In genomic region chr10:70306168-70306705, GRCh38 we compare ENCODE assay signal across 14 cellular contexts. TPM values are rescaled to one million over a fixed set of nuclear protein-coding genes. Genes with fewer than 3 reads are reported as not detected.
"Had no signal": no experiment of that assay in that cellular context is flagged by ENCODE, and none has a peak within 500 bp of the region (broad histone marks: within the 10 kb centered on the region; RNA-seq: fewer than 3 reads in every experiment).

No MANE protein-coding gene starts in this region.

- H3K36me3 Mint-ChIP-seq: activated naive CD8-positive, alpha-beta T cell treated with anti-CD3 and anti-CD28 coated beads for 36 hours; stimulated activated memory B cell treated with anti-CD40 and anti-IgM and Interleukin-4, amounts not matched to agents 10 μg/mL and 1 μg/mL and 100 μg/mL, for 72 hours had no signal

- H3K4me3 ChIP-seq: breast epithelium, dorsolateral prefrontal cortex, transverse colon had no signal

- H3K27ac ChIP-seq: breast epithelium, dorsolateral prefrontal cortex, transverse colon had no signal

- H3K9me3 Mint-ChIP-seq: activated CD4-positive, alpha-beta T cell treated with anti-CD3 and anti-CD28 coated beads, Interleukin-2, amount 10 ng/mL, durations not matched to agents 7 days and 5 days; activated naive CD8-positive, alpha-beta T cell treated with anti-CD3 and anti-CD28 coated beads for 36 hours had no signal

- DNase-seq: activated CD4-positive, alpha-beta T cell treated with anti-CD3 and anti-CD28 coated beads, Interleukin-2, amount 10 ng/mL, durations not matched to agents 7 days and 5 days; activated CD4-positive, CD25-positive, alpha-beta regulatory T cell; activated gamma-delta T cell; activated naive CD8-positive, alpha-beta T cell treated with anti-CD3 and anti-CD28 coated beads for 36 hours; anterior cingulate cortex; dorsolateral prefrontal cortex; right cardiac atrium; transverse colon had no signal

- ATAC-seq: stimulated activated memory B cell treated with anti-CD40 and anti-IgM and Interleukin-4, amounts not matched to agents 10 μg/mL and 1 μg/mL and 100 μg/mL, for 72 hours had no signal

- H3K36me3 ChIP-seq: breast epithelium, transverse colon had no signal

- H3K4me1 Mint-ChIP-seq: activated naive CD8-positive, alpha-beta T cell treated with anti-CD3 and anti-CD28 coated beads for 36 hours had no signal

- H3K9me3 ChIP-seq: breast epithelium, transverse colon had no signal

- H3K4me3 Mint-ChIP-seq: activated CD4-positive, alpha-beta T cell treated with anti-CD3 and anti-CD28 coated beads, Interleukin-2, amount 10 ng/mL, durations not matched to agents 7 days and 5 days; activated naive CD8-positive, alpha-beta T cell treated with anti-CD3 and anti-CD28 coated beads for 36 hours; stimulated activated memory B cell treated with anti-CD40 and anti-IgM and Interleukin-4, amounts not matched to agents 10 μg/mL and 1 μg/mL and 100 μg/mL, for 72 hours had no signal

- H3K27ac Mint-ChIP-seq: activated CD4-positive, alpha-beta T cell treated with anti-CD3 and anti-CD28 coated beads, Interleukin-2, amount 10 ng/mL, durations not matched to agents 7 days and 5 days; activated naive CD8-positive, alpha-beta T cell treated with anti-CD3 and anti-CD28 coated beads for 36 hours; progenitor cell of endocrine pancreas; stimulated activated memory B cell treated with anti-CD40 and anti-IgM and Interleukin-4, amounts not matched to agents 10 μg/mL and 1 μg/mL and 100 μg/mL, for 72 hours had no signal

- H3K27me3 ChIP-seq: breast epithelium, dorsolateral prefrontal cortex, transverse colon had no signal

- H3K4me1 ChIP-seq: breast epithelium, transverse colon had no signal

- H3K27me3 Mint-ChIP-seq: activated CD4-positive, alpha-beta T cell treated with anti-CD3 and anti-CD28 coated beads, Interleukin-2, amount 10 ng/mL, durations not matched to agents 7 days and 5 days; activated naive CD8-positive, alpha-beta T cell treated with anti-CD3 and anti-CD28 coated beads for 36 hours; progenitor cell of endocrine pancreas; stimulated activated memory B cell treated with anti-CD40 and anti-IgM and Interleukin-4, amounts not matched to agents 10 μg/mL and 1 μg/mL and 100 μg/mL, for 72 hours had no signal

RNA-seq across cellular contexts. Expression of gene NPFFR1, which starts 22.4 kb away (rescaled TPM):
- total RNA-seq: activated CD4-positive, alpha-beta T cell treated with anti-CD3 and anti-CD28 coated beads, Interleukin-2, amount 10 ng/mL, durations not matched to agents 7 days and 5 days; activated naive CD8-positive, alpha-beta T cell treated with anti-CD3 and anti-CD28 coated beads for 36 hours; glomerular endothelial cell; progenitor cell of endocrine pancreas; subcutaneous adipose tissue; T-helper 1 cell treated with Interleukin-12 subunit alpha and Interleukin-12 subunit beta and Interleukin-4 antibody, amounts not matched to agents 30 ng/mL and 1 ng/mL, for 36 hours had no signal
